Comparison of ENCODE assay signal across 13 cellular contexts in the genomic region with DNA sequence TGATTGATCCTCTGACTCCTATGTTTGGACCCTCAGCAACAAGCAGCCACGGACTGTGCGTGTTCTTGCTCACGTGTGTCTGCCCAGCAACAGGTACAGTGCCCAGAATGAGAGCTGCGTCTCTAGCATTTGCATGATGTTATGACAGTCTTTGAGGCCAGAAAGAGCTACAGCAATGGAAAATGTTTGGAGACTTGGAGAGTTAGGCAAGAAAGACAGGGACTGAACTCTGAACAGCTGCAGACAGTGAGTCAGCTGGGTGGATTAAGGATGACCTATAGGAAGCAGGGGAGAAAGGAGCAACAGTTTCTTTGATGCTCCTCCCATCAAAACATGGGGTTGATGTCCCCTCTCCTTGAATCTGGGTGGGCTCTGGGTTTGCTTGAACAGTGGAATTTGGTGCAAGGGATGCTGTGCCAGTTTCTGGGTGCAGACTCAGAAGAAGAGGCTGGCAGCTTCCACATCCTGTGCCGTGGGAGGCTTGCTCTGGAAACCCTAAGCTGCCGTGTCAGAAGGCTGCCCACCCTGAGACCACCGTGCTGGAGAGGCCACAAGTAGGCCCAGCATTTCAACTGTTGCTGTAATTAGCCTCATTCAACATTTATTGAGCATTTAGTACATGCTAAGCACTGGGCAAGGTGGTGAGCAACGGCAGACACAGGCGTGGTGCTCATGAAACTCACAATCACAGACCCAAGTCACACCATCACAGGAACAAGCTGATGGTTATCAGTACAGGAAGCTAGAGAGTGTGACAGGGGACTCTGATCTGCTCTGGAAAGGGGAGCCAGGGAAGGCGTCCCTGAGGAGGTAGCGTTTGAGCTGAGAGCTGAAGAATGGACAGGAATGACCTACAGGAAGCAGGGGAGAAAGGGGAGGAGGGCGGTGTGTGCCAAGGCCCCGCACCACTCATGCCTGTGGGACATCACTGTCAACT. TPM values are rescaled to one million over a fixed set of nuclear protein-coding genes. Genes with fewer than 3 reads are reported as not detected.
DNase-seq lines count a peak whose midpoint lies in the region; ATAC-seq and TF ChIP-seq lines count a peak whose summit lies in the region.
"Had no signal": no experiment of that assay in that cellular context is flagged by ENCODE, and none has a peak within 500 bp of the region (broad histone marks: within the 10 kb centered on the region; RNA-seq: fewer than 3 reads in every experiment).

No MANE protein-coding gene starts in this region.

- H3K4me1 ChIP-seq in tibial nerve (no peaks in the 10 kb centered on the region), sigmoid colon (no peaks in the 10 kb centered on the region)

- no peak overlapping the region for H3K27ac Mint-ChIP-seq in activated T-helper 2 cell treated with anti-CD3 and anti-CD28 coated beads, Interferon-gamma antibody, Interleukin-2, Interleukin-4, amounts not matched to agents 10 μg/mL and 5 μg/mL and 100 μg/mL, durations not matched to agents 14 hours and 24 hours and 36 hours
- H3K27ac Mint-ChIP-seq: activated naive CD4-positive, alpha-beta T cell treated with anti-CD3 and anti-CD28 coated beads, Interleukin-2, amount 50 U/mL, for 24 hours had no signal

- peak; percentile 9 for DNase-seq in stimulated activated CD4-positive, alpha-beta T cell treated with anti-CD3 and anti-CD28 coated beads, Interleukin-4, amount 100 ng/mL, for 24 hours
- no peak for DNase-seq in stimulated activated CD4-positive, alpha-beta T cell treated with anti-CD3 and anti-CD28 coated beads, Interleukin-2, amount 100 ng/mL, for 24 hours
- DNase-seq in activated T-helper 2 cell treated with anti-CD3 and anti-CD28 coated beads, Interferon-gamma antibody, Interleukin-2, Interleukin-4, amounts not matched to agents 10 μg/mL and 5 μg/mL and 100 μg/mL, durations not matched to agents 14 hours and 24 hours and 36 hours (ENCODE audit: low spot score) = peak; percentile 24
- DNase-seq in iris pigment epithelial cell (ENCODE audit: low read depth) = peak; percentile 95
- DNase-seq in tibial nerve (ENCODE audit: low spot score in 2 of 2) = no peak
- DNase-seq in SKM-1 (lab: John Stamatoyannopoulos, UW; ENCODE audit: unreplicated experiment) = no peak
- DNase-seq in sigmoid colon = no peak
- DNase-seq: effector memory CD4-positive, alpha-beta T cell; stimulated activated naive CD4-positive, alpha-beta T cell treated with Interleukin-2 at 50 U/mL for 16 hours had no signal

- 75 to 81% methylated on average over 13 of the region's 13 CpGs for WGBS in tibial nerve, 2 donors
- 71 to 79% methylated on average over 13 of the region's 13 CpGs for WGBS in sigmoid colon, 2 donors

- no peak for TF ChIP-seq POLR2A in tibial nerve (IDR thresholded peaks at IDR 0.05)
- TF ChIP-seq POLR2A in sigmoid colon (IDR thresholded peaks at IDR 0.05) = no peak

- peaks cover 49% of the 10 kb centered on the region for H3K27me3 Mint-ChIP-seq in activated T-helper 2 cell treated with anti-CD3 and anti-CD28 coated beads, Interferon-gamma antibody, Interleukin-2, Interleukin-4, amounts not matched to agents 10 μg/mL and 5 μg/mL and 100 μg/mL, durations not matched to agents 14 hours and 24 hours and 36 hours (ENCODE audit: low read depth)
- H3K27me3 Mint-ChIP-seq: activated naive CD4-positive, alpha-beta T cell treated with anti-CD3 and anti-CD28 coated beads, Interleukin-2, amount 50 U/mL, for 24 hours had no signal

- H3K4me3 Mint-ChIP-seq in activated T-helper 2 cell treated with anti-CD3 and anti-CD28 coated beads, Interferon-gamma antibody, Interleukin-2, Interleukin-4, amounts not matched to agents 10 μg/mL and 5 μg/mL and 100 μg/mL, durations not matched to agents 14 hours and 24 hours and 36 hours (ENCODE audit: low read depth) = no peak overlapping the region
- H3K4me3 Mint-ChIP-seq: activated naive CD4-positive, alpha-beta T cell treated with anti-CD3 and anti-CD28 coated beads, Interleukin-2, amount 50 U/mL, for 24 hours; neural crest cell had no signal

- H3K9me3 ChIP-seq in tibial nerve (no peaks in the 10 kb centered on the region), sigmoid colon (no peaks in the 10 kb centered on the region)

- no peak for ATAC-seq in HG02840 (IDR thresholded peaks at IDR 0.05; ENCODE audit: low FRiP score, unreplicated experiment)

- no peak for TF ChIP-seq EP300 in tibial nerve (IDR thresholded peaks at IDR 0.05)
- no peak for TF ChIP-seq EP300 in sigmoid colon (IDR thresholded peaks at IDR 0.05)

- TF ChIP-seq CTCF in tibial nerve (IDR thresholded peaks at IDR 0.05) (no peak), sigmoid colon (IDR thresholded peaks at IDR 0.05) (no peak)

- peaks cover 15% of the 10 kb centered on the region for H3K36me3 Mint-ChIP-seq in activated T-helper 2 cell treated with anti-CD3 and anti-CD28 coated beads, Interferon-gamma antibody, Interleukin-2, Interleukin-4, amounts not matched to agents 10 μg/mL and 5 μg/mL and 100 μg/mL, durations not matched to agents 14 hours and 24 hours and 36 hours (ENCODE audit: low read depth)

- H3K36me3 ChIP-seq in tibial nerve = peaks cover 0 to 55% (median 0%) of the 10 kb centered on the region in 3 donors
- H3K36me3 ChIP-seq in sigmoid colon = no peaks in the 10 kb centered on the region

- H3K4me3 ChIP-seq in tibial nerve (no peak overlapping the region), sigmoid colon (no peak overlapping the region)

- intact Hi-C loops in activated T-helper 2 cell treated with anti-CD3 and anti-CD28 coated beads, Interferon-gamma antibody, Interleukin-2, Interleukin-4, amounts not matched to agents 10 μg/mL and 5 μg/mL and 100 μg/mL, durations not matched to agents 14 hours and 24 hours and 36 hours (cut with micrococcal nuclease) = no loop called here
- intact Hi-C loops in sigmoid colon (cut with DNase I) = no loop called here

- H3K27me3 ChIP-seq in tibial nerve = no peaks in the 10 kb centered on the region
- no peaks in the 10 kb centered on the region for H3K27me3 ChIP-seq in sigmoid colon

- H3K9me3 Mint-ChIP-seq in activated T-helper 2 cell treated with anti-CD3 and anti-CD28 coated beads, Interferon-gamma antibody, Interleukin-2, Interleukin-4, amounts not matched to agents 10 μg/mL and 5 μg/mL and 100 μg/mL, durations not matched to agents 14 hours and 24 hours and 36 hours = peaks cover 8% of the 10 kb centered on the region
- H3K9me3 Mint-ChIP-seq: activated naive CD4-positive, alpha-beta T cell treated with anti-CD3 and anti-CD28 coated beads, Interleukin-2, amount 50 U/mL, for 24 hours had no signal

- H3K4me1 Mint-ChIP-seq in activated T-helper 2 cell treated with anti-CD3 and anti-CD28 coated beads, Interferon-gamma antibody, Interleukin-2, Interleukin-4, amounts not matched to agents 10 μg/mL and 5 μg/mL and 100 μg/mL, durations not matched to agents 14 hours and 24 hours and 36 hours (ENCODE audit: low read depth) = peaks cover 25% of the 10 kb centered on the region
- H3K4me1 Mint-ChIP-seq: neural crest cell had no signal

- no peak overlapping the region for H3K27ac ChIP-seq in tibial nerve
- peak overlapping the region in 1 of 4 donors; percentile 15 for H3K27ac ChIP-seq in sigmoid colon
- H3K27ac ChIP-seq: C4-2B had no signal

RNA-seq across cellular contexts. Expression of a gene that starts 21.7 kb away (rescaled TPM):
- total RNA-seq in activated T-helper 2 cell treated with anti-CD3 and anti-CD28 coated beads, Interferon-gamma antibody, Interleukin-2, Interleukin-4, amounts not matched to agents 10 μg/mL and 5 μg/mL and 100 μg/mL, durations not matched to agents 14 hours and 24 hours and 36 hours = not detected in 2 replicates
- under 1 TPM in 1 of 4 donors, not detected in 3; 0.78 TPM for total RNA-seq in tibial nerve
- total RNA-seq in sigmoid colon = not detected
- polyA plus RNA-seq in sigmoid colon = under 1 TPM in 1 of 3 donors, not detected in 2; 0.55 TPM
- total RNA-seq: neural crest cell had no signal

RNA-seq across cellular contexts. Expression of a gene that starts 35.2 kb away (rescaled TPM):
- 9.3 and 10.7 TPM in 2 replicates for total RNA-seq in activated T-helper 2 cell treated with anti-CD3 and anti-CD28 coated beads, Interferon-gamma antibody, Interleukin-2, Interleukin-4, amounts not matched to agents 10 μg/mL and 5 μg/mL and 100 μg/mL, durations not matched to agents 14 hours and 24 hours and 36 hours
- 1 to 10 TPM in 2 of 4 donors, under 1 TPM in 1, not detected in 1; 0.87 to 2.7 (median 2.1) TPM for total RNA-seq in tibial nerve
- under 1 TPM in 3 of 4 donors, not detected in 1; 0.36 to 0.95 (median 0.49) TPM for total RNA-seq in sigmoid colon
- polyA plus RNA-seq in sigmoid colon = 1 to 10 TPM in 1 of 3 donors, not detected in 2; 3.3 TPM
- total RNA-seq: neural crest cell had no signal

Comparison
In these comparisons a context has a peak if more than half of its experiments do, and no peak if none do; other contexts are left out.
1. DNase-seq: peak in stimulated activated CD4-positive, alpha-beta T cell treated with anti-CD3 and anti-CD28 coated beads, Interleukin-4, amount 100 ng/mL, for 24 hours (single experiment), activated T-helper 2 cell treated with anti-CD3 and anti-CD28 coated beads, Interferon-gamma antibody, Interleukin-2, Interleukin-4, amounts not matched to agents 10 μg/mL and 5 μg/mL and 100 μg/mL, durations not matched to agents 14 hours and 24 hours and 36 hours (single experiment) and iris pigment epithelial cell (single experiment); none in stimulated activated CD4-positive, alpha-beta T cell treated with anti-CD3 and anti-CD28 coated beads, Interleukin-2, amount 100 ng/mL, for 24 hours (0 of 2), tibial nerve (0 of 2), SKM-1 (single experiment) and sigmoid colon (single experiment).